In the genomic region with DNA sequence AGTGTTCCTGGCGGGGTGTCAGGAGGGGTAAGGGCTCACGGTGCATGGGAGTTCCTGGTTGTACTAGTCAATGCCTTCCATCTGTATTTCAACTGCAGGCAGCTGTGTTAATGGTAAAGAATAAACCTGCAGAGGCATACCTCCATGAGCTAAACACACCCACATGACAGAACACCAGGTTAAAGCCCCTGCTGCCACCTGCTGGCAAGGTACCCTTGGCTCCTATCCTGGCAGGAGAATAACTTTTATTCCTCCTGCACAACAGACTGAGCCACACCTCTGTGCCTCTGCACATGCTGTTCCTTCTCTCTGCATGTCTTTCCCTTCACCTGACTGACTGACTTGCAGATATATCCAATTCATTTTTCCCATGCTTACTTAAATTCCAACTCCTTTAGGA, we compare ENCODE assay signal across 9 cellular contexts. TPM values are rescaled to one million over a fixed set of nuclear protein-coding genes. Genes with fewer than 3 reads are reported as not detected.
A peak's percentile ranks its signal among the peaks of the same experiment; 100 is the strongest.
DNase-seq lines count a peak whose midpoint lies in the region; ATAC-seq and TF ChIP-seq lines count a peak whose summit lies in the region.
"Had no signal": no experiment of that assay in that cellular context is flagged by ENCODE, and none has a peak within 500 bp of the region (broad histone marks: within the 10 kb centered on the region; RNA-seq: fewer than 3 reads in every experiment).

No MANE protein-coding gene starts in this region.

- intact Hi-C loops in mucosa of descending colon (cut with DNase I, micrococcal nuclease) (no loop called here), aorta (cut with DNase I) (no loop called here)

- TF ChIP-seq CTCF in GM10266 (IDR thresholded peaks at IDR 0.05; ENCODE audit: control insufficient read depth, insufficient read depth, low read depth, missing control alignments) (peak; percentile 26), mucosa of descending colon (IDR thresholded peaks at IDR 0.05) (no peak)

- ATAC-seq in mucosa of descending colon: peak; percentile 75
- ATAC-seq in GM21526 (IDR thresholded peaks at IDR 0.05; ENCODE audit: low FRiP score, unreplicated experiment): no peak
- ATAC-seq in aorta (ENCODE audit: low FRiP score): no peak
- ATAC-seq: Right ventricle myocardium inferior had no signal

- no peak overlapping the region for H3K27ac ChIP-seq in aorta (ENCODE audit: low read depth in 1 of 2, low read length in 2 of 2)

- H3K4me1 ChIP-seq in mucosa of descending colon (ENCODE audit: low read depth) (no peaks in the 10 kb centered on the region), aorta (ENCODE audit: control insufficient read depth in 1 of 2, insufficient read depth in 2 of 2, low read length in 2 of 2) (no peaks in the 10 kb centered on the region)

- H3K9me3 ChIP-seq in mucosa of descending colon: no peaks in the 10 kb centered on the region
- H3K9me3 ChIP-seq in aorta (ENCODE audit: control insufficient read depth, low read length): no peaks in the 10 kb centered on the region

- H3K4me3 ChIP-seq in mucosa of descending colon (no peak overlapping the region), aorta (ENCODE audit: low read length in 2 of 2) (no peak overlapping the region)

- 78 to 89% methylated on average over 2 of the region's 2 CpGs for WGBS in aorta, 2 donors

- H3K27me3 ChIP-seq in aorta (ENCODE audit: control insufficient read depth in 1 of 2, insufficient read depth in 2 of 2, low read length in 1 of 2): no peaks in the 10 kb centered on the region

- H3K36me3 ChIP-seq in mucosa of descending colon (ENCODE audit: low read depth): no peaks in the 10 kb centered on the region
- no peaks in the 10 kb centered on the region for H3K36me3 ChIP-seq in aorta (ENCODE audit: control insufficient read depth in 1 of 2, insufficient read depth in 2 of 2, low read length in 1 of 2)

- DNase-seq in GM10266 (ENCODE audit: extremely low spot score) (no peak), HuH-7.5 (ENCODE audit: low spot score) (peak; percentile 20), mucosa of descending colon (peak in 2 of 3 donors; percentile 55 to 58), COLO829 (ENCODE audit: low spot score) (no peak), aorta (no peak), GM19238 (ENCODE audit: insufficient read length, low spot score) (no peak)
- DNase-seq in activated CD8-positive, alpha-beta memory T cell treated with anti-CD3 and anti-CD28 coated beads, Interleukin-2, amount 50 U/mL, for 4 hours: peak; percentile 37

RNA-seq across cellular contexts. Expression of gene ITIH6, which starts 11.1 kb away (rescaled TPM):
- total RNA-seq in mucosa of descending colon: not detected
- not detected for total RNA-seq in aorta
- not detected for polyA plus RNA-seq in aorta
- total RNA-seq: Right ventricle myocardium inferior had no signal

RNA-seq across cellular contexts. Expression of gene MAGED2, which starts 20.6 kb away (rescaled TPM):
- total RNA-seq in mucosa of descending colon (10 to 100 TPM; 52.7 to 86.4 (median 70.1) TPM), aorta (100 to 1,000 TPM; 161 to 174 TPM)
- 100 to 1,000 TPM in 1 of 2 donors, 10 to 100 TPM in 1; 80.1 to 247 TPM for polyA plus RNA-seq in aorta

Comparison
In these comparisons a context has a peak if more than half of its experiments do, and no peak if none do; other contexts are left out.
1. DNase-seq: peak in HuH-7.5 (single experiment), activated CD8-positive, alpha-beta memory T cell treated with anti-CD3 and anti-CD28 coated beads, Interleukin-2, amount 50 U/mL, for 4 hours (single experiment) and mucosa of descending colon (2 of 3); none in GM10266 (single experiment), COLO829 (single experiment), aorta (0 of 2) and GM19238 (single experiment).